Comparison of ENCODE assay signal across 1 cellular context in the genomic region with DNA sequence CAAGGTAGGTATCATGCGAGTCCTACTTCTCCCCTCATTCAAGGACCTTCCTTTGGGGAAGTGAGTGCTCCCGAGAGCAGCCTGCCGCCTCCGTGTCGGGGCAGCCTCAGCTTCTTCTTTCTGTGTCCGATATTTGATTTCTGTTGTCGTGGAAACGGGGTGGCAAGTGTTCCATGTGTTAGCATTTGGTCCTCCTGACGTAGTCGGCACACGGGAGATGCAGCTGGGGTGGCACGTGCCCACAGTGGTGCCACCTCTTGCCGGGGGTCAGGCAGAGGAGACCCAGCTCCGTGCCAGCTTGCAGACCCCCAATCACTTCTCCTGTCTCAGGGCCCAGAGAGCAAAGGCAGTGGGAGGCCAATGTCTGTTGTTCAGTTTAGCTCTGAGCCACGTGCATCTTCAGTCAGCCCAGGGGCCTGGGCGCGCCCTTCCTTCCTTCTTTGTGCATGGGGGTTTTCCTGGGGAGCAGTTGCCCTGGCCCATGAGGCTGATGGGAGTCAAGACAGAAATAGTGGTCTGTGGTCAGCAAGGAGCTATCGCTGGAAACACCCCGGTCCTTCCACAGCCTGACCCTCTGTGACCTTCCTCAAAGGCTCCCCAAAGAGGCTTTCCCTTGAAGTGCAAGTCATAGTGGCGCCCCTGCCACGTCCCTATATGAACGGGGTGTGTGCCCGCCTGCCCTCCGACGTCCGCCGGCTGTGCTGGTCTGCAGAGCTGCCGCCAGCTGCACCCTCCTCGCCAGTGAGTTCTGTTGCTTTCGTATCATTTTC.
TF ChIP-seq lines count a peak whose summit lies in the region.

No MANE protein-coding gene starts in this region.

TF ChIP-seq in WTC11, 78 proteins besides CTCF, POLR2A, EP300 and RAD21 (continued from another document):
- TF ChIP-seq, protein P1, sequence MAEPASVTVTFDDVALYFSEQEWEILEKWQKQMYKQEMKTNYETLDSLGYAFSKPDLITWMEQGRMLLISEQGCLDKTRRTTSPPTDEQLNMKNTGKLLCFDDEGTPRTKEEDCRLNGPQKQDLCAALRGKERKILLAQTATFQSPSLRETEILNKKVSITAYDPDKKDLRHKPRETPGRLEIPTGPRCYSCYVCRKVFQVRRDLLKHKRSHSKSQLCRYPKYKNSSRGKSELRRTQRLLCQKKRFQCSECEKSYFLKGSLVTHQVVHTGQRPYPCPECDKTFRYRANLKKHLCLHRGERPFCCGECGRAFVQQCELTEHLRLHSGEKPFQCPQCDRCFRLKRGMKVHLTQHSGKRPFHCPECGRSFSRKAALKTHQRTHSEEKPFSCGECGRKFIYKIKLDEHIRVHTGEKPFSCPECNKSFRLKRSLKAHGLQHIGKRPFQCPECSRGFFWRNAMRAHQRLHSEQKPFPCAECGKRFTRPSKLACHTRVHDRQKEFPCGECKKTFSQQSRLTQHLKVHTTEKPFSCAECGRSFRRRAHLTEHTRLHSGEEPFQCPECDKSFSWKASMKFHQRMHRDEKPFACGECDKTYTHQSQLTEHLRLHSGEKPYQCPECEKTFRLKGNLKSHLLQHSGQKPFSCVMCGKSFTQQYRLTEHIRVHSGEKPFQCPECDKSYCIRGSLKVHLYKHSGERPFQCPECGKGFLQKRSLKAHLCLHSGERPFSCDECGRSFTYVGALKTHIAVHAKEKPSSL (CRISPR knock-in tag; conservative IDR thresholded peaks at IDR 0.05), result no peak
- no peak for TF ChIP-seq OVOL2 (CRISPR knock-in tag; IDR thresholded peaks at IDR 0.05; ENCODE audit: borderline replicate concordance)
- no peak for TF ChIP-seq NR3C1 (CRISPR knock-in tag; conservative IDR thresholded peaks at IDR 0.05; ENCODE audit: low read depth)
- TF ChIP-seq, protein P2, sequence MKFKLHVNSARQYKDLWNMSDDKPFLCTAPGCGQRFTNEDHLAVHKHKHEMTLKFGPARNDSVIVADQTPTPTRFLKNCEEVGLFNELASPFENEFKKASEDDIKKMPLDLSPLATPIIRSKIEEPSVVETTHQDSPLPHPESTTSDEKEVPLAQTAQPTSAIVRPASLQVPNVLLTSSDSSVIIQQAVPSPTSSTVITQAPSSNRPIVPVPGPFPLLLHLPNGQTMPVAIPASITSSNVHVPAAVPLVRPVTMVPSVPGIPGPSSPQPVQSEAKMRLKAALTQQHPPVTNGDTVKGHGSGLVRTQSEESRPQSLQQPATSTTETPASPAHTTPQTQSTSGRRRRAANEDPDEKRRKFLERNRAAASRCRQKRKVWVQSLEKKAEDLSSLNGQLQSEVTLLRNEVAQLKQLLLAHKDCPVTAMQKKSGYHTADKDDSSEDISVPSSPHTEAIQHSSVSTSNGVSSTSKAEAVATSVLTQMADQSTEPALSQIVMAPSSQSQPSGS (CRISPR knock-in tag; IDR thresholded peaks at IDR 0.05; ENCODE audit: borderline replicate concordance, low read depth), result no peak
- TF ChIP-seq, protein P3, sequence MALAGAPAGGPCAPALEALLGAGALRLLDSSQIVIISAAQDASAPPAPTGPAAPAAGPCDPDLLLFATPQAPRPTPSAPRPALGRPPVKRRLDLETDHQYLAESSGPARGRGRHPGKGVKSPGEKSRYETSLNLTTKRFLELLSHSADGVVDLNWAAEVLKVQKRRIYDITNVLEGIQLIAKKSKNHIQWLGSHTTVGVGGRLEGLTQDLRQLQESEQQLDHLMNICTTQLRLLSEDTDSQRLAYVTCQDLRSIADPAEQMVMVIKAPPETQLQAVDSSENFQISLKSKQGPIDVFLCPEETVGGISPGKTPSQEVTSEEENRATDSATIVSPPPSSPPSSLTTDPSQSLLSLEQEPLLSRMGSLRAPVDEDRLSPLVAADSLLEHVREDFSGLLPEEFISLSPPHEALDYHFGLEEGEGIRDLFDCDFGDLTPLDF (CRISPR knock-in tag; IDR thresholded peaks at IDR 0.05), result no peak
- no peak for TF ChIP-seq NFYB (CRISPR knock-in tag; conservative IDR thresholded peaks at IDR 0.05; ENCODE audit: low read depth)
- TF ChIP-seq RORB (CRISPR knock-in tag; IDR thresholded peaks at IDR 0.05), result no peak
- TF ChIP-seq GABPB1 (CRISPR knock-in tag; IDR thresholded peaks at IDR 0.05), result no peak
- TF ChIP-seq ZNF263 (CRISPR knock-in tag; IDR thresholded peaks at IDR 0.05; ENCODE audit: low read depth), result no peak
- no peak for TF ChIP-seq ZNF219 (CRISPR knock-in tag; IDR thresholded peaks at IDR 0.05; ENCODE audit: borderline replicate concordance)
- no peak for TF ChIP-seq NFE2L1 (CRISPR knock-in tag; IDR thresholded peaks at IDR 0.05)
